ENCODE assay signal across 8 cellular contexts in genomic region chrX:120244735-120245498, GRCh38.
DNase-seq lines count a peak whose midpoint lies in the region; ATAC-seq and TF ChIP-seq lines count a peak whose summit lies in the region.

No MANE protein-coding gene starts in this region.

- H3K4me3 Mint-ChIP-seq in T-helper 2 cell treated with Interferon-gamma antibody and Interleukin-4, amounts not matched to agents 5 μg/mL and 100 μg/mL, for 36 hours = peak overlapping the region; percentile 98

- H3K4me1 Mint-ChIP-seq in T-helper 2 cell treated with Interferon-gamma antibody and Interleukin-4, amounts not matched to agents 5 μg/mL and 100 μg/mL, for 36 hours (ENCODE audit: low read depth) = peaks cover 12% of the 10 kb centered on the region

- peak overlapping the region; percentile 64 for H3K4me3 ChIP-seq in astrocyte of the cerebellum (ENCODE audit: low read depth, low read length)
- peak overlapping the region; percentile 79 for H3K4me3 ChIP-seq in retinal pigment epithelial cell (ENCODE audit: low read length)

- peaks cover 9% of the 10 kb centered on the region for H3K27me3 Mint-ChIP-seq in T-helper 2 cell treated with Interferon-gamma antibody and Interleukin-4, amounts not matched to agents 5 μg/mL and 100 μg/mL, for 36 hours (ENCODE audit: low read depth)

- in situ Hi-C loops in GM13977 (cut with MboI; ENCODE audit: low pct_unique_long_range_greater_than_20kb, low sequenced_read_pairs, unreplicated experiment) (loop anchor here (25.0 kb wide), 1 partner anchor 133 kb away; the partner anchor contains the start of gene RHOXF1), astrocyte of the cerebellum (cut with HindIII; ENCODE audit: low sequenced_read_pairs) (no loop called here)

- ATAC-seq in HG02840 (IDR thresholded peaks at IDR 0.05; ENCODE audit: low FRiP score, unreplicated experiment) = peak; percentile 57

- H3K27ac Mint-ChIP-seq in T-helper 2 cell treated with Interferon-gamma antibody and Interleukin-4, amounts not matched to agents 5 μg/mL and 100 μg/mL, for 36 hours = peak overlapping the region; percentile 76

- DNase-seq in GM13977 (ENCODE audit: low spot score) (peak; percentile 44), NCI-H1436 (lab: John Stamatoyannopoulos, UW) (peak; percentile 81), astrocyte of the cerebellum (ENCODE audit: low read depth) (peak; percentile 67), hypothalamus (lab: John Stamatoyannopoulos, UW) (peak; percentile 0 to 86 (median 46)), retinal pigment epithelial cell (ENCODE audit: low read depth) (no peak), cortex of kidney (lab: John Stamatoyannopoulos, UW) (no peak)
- DNase-seq in T-helper 2 cell treated with Interferon-gamma antibody and Interleukin-4, amounts not matched to agents 5 μg/mL and 100 μg/mL, for 36 hours (ENCODE audit: low spot score) = peak; percentile 39

- H3K9me3 Mint-ChIP-seq in T-helper 2 cell treated with Interferon-gamma antibody and Interleukin-4, amounts not matched to agents 5 μg/mL and 100 μg/mL, for 36 hours = no peaks in the 10 kb centered on the region

- peaks cover 1% of the 10 kb centered on the region for H3K36me3 Mint-ChIP-seq in T-helper 2 cell treated with Interferon-gamma antibody and Interleukin-4, amounts not matched to agents 5 μg/mL and 100 μg/mL, for 36 hours (ENCODE audit: low read depth)

- TF ChIP-seq CTCF in GM13977 (IDR thresholded peaks at IDR 0.05; ENCODE audit: extremely low read depth, insufficient read depth, missing control alignments) (no peak), astrocyte of the cerebellum (IDR thresholded peaks at IDR 0.05; ENCODE audit: low read depth, low read length, missing control alignments) (no peak), retinal pigment epithelial cell (conservative IDR thresholded peaks at IDR 0.05; ENCODE audit: low read depth, low read length) (no peak)

Comparison
In these comparisons a context has a peak if more than half of its experiments do, and no peak if none do; other contexts are left out.
1. DNase-seq: peak in GM13977 (single experiment), NCI-H1436 (single experiment), T-helper 2 cell treated with Interferon-gamma antibody and Interleukin-4, amounts not matched to agents 5 μg/mL and 100 μg/mL, for 36 hours (single experiment), astrocyte of the cerebellum (single experiment) and hypothalamus (51 of 51); none in retinal pigment epithelial cell (single experiment) and cortex of kidney (single experiment).